Comparison of ENCODE assay signal across 8 cellular contexts in genomic region chr22:50620861-50621490, GRCh38. TPM values are rescaled to one million over a fixed set of nuclear protein-coding genes. Genes with fewer than 3 reads are reported as not detected.
DNase-seq lines count a peak whose midpoint lies in the region; ATAC-seq and TF ChIP-seq lines count a peak whose summit lies in the region.

No MANE protein-coding gene starts in this region.

- no peaks in the 10 kb centered on the region for H3K27me3 Mint-ChIP-seq in memory B cell

- TF ChIP-seq CTCF in GM12864 (IDR thresholded peaks at IDR 0.05; ENCODE audit: low read depth, low read length, missing control alignments) = no peak
- TF ChIP-seq CTCF in Panc1 (IDR thresholded peaks at IDR 0.05) = no peak

- in situ Hi-C loops in Panc1 (cut with HindIII; ENCODE audit: low pct_unique_long_range_greater_than_20kb, low sequenced_read_pairs) = no loop called here

- no peaks in the 10 kb centered on the region for H3K9me3 Mint-ChIP-seq in memory B cell

- CTCF ChIA-PET in Panc1 (lab: Charles Lee) = interaction anchor here (0.6 to 1.4 kb wide), 5 partner anchors 16 to 95 kb away, joined by 3 to 12 read pairs (median 4); partner anchors contain the start of gene SCO2

- H3K36me3 ChIP-seq in Panc1 (ENCODE audit: control insufficient read depth, insufficient read depth, low read length) (no peaks in the 10 kb centered on the region), aorta (ENCODE audit: control insufficient read depth in 1 of 2, insufficient read depth in 2 of 2, low read length in 1 of 2) (no peaks in the 10 kb centered on the region)

- peak; percentile 72 for DNase-seq in GM12864 (ENCODE audit: low read depth)
- DNase-seq in Panc1 (ENCODE audit: low read depth, low spot score) = no peak
- peak; percentile 67 to 71 for DNase-seq in memory B cell (ENCODE audit: low spot score in 2 of 2)
- DNase-seq in aorta = no peak
- DNase-seq in SIG-M5 treated with dmso at 0.1 percent for 504 hours (lab: John Stamatoyannopoulos, UW; ENCODE audit: unreplicated experiment) = no peak
- no peak for DNase-seq in NCI-H526 treated with DMSO at 0.1 percent for 48 hours (lab: John Stamatoyannopoulos, UW)

- H3K4me1 ChIP-seq in Panc1 (ENCODE audit: control insufficient read depth, insufficient read depth, low read length) (peaks cover 7% of the 10 kb centered on the region), aorta (ENCODE audit: control insufficient read depth in 1 of 2, insufficient read depth in 2 of 2, low read length in 2 of 2) (no peaks in the 10 kb centered on the region)

- peak overlapping the region; percentile 92 for H3K4me3 Mint-ChIP-seq in memory B cell

- ATAC-seq in HG02588 (IDR thresholded peaks at IDR 0.05; ENCODE audit: unreplicated experiment) (peak; percentile 23), Panc1 (peak; percentile 19; the same call in 1 of the 2 replicates), memory B cell (ENCODE audit: low read depth) (peak; percentile 62), aorta (ENCODE audit: low FRiP score) (peak; percentile 4)

- H3K27me3 ChIP-seq in Panc1 (ENCODE audit: control insufficient read depth, insufficient read depth, low read length) = no peaks in the 10 kb centered on the region
- H3K27me3 ChIP-seq in aorta (ENCODE audit: control insufficient read depth in 1 of 2, insufficient read depth in 2 of 2, low read length in 1 of 2) = no peaks in the 10 kb centered on the region

- intact Hi-C loops in Panc1 (cut with micrococcal nuclease; ENCODE audit: unreplicated experiment) = no loop called here
- intact Hi-C loops in aorta (cut with DNase I) = no loop called here

- peaks cover 20% of the 10 kb centered on the region for H3K4me1 Mint-ChIP-seq in memory B cell

- no peak overlapping the region for H3K27ac ChIP-seq in Panc1 (ENCODE audit: low read length)
- peak overlapping the region; percentile 81 for H3K27ac ChIP-seq in angular gyrus (ENCODE audit: low read depth, low read length)
- H3K27ac ChIP-seq in aorta (ENCODE audit: low read depth in 1 of 2, low read length in 2 of 2) = no peak overlapping the region

- H3K36me3 Mint-ChIP-seq in memory B cell = no peaks in the 10 kb centered on the region

- H3K4me3 ChIP-seq in GM12864 (ENCODE audit: low read depth, low read length) (peak overlapping the region; percentile 60), Panc1 (ENCODE audit: low read depth in 2 of 2, low read length in 2 of 2) (peak overlapping the region; percentile 28 to 65), aorta (ENCODE audit: low read length in 2 of 2) (no peak overlapping the region)

- BruUV-seq in Panc1 (replicated peaks; lab: Mats Ljungman, UMichigan) = no TSS peak

- 31 to 36% methylated on average over 22 of the region's 22 CpGs for WGBS in aorta, 2 donors

- peak overlapping the region; percentile 98 for H3K27ac Mint-ChIP-seq in memory B cell

- POLR2A ChIA-PET in Panc1 (lab: Charles Lee) = interaction anchor here (0.5 to 0.6 kb wide), 2 partner anchors 25 to 71 kb away, joined by 4 read pairs; no protein-coding TSS in a partner anchor

- H3K9me3 ChIP-seq in Panc1 (ENCODE audit: control insufficient read depth, insufficient read depth, low read depth, low read length) (no peaks in the 10 kb centered on the region), aorta (ENCODE audit: control insufficient read depth, low read length) (no peaks in the 10 kb centered on the region)

RNA-seq across cellular contexts. Expression of gene ARSA, which starts 7.0 kb away (rescaled TPM):
- 43.8 TPM for total RNA-seq in Panc1 (2021; ENCODE audit: unreplicated experiment)
- 39.5 TPM for polyA plus RNA-seq in Panc1 (2012; ENCODE audit: insufficient read length)
- total RNA-seq in aorta = 10 to 100 TPM; 31.4 to 53.5 TPM
- 100 to 1,000 TPM in 1 of 2 donors, 10 to 100 TPM in 1; 15.7 to 120 TPM for polyA plus RNA-seq in aorta

RNA-seq across cellular contexts. Expression of gene MAPK8IP2, which starts 20.4 kb away (rescaled TPM):
- total RNA-seq in Panc1 (2021; ENCODE audit: unreplicated experiment) (38.4 TPM), aorta (under 1 TPM; 0.24 to 0.26 TPM)
- polyA plus RNA-seq in Panc1 (2012; ENCODE audit: insufficient read length) = 40.2 TPM
- polyA plus RNA-seq in aorta = under 1 TPM; under 0.01 to 0.15 TPM

RNA-seq across cellular contexts. Expression of gene CHKB, which starts 38.3 kb away (rescaled TPM):
- total RNA-seq in Panc1 (2021; ENCODE audit: unreplicated experiment) (43.5 TPM), aorta (10 to 100 TPM; 36.5 to 78.8 TPM)
- polyA plus RNA-seq in Panc1 (2012; ENCODE audit: insufficient read length) = 33.1 TPM
- polyA plus RNA-seq in aorta = 100 to 1,000 TPM in 1 of 2 donors, 10 to 100 TPM in 1; 28.4 to 544 TPM

RNA-seq across cellular contexts. Expression of gene CPT1B, which starts 42.7 kb away (rescaled TPM):
- 18.4 TPM for total RNA-seq in Panc1 (2021; ENCODE audit: unreplicated experiment)
- 19.9 TPM for polyA plus RNA-seq in Panc1 (2012; ENCODE audit: insufficient read length)
- 10 to 100 TPM in 1 of 2 donors, 1 to 10 TPM in 1; 3.2 to 11.5 TPM for total RNA-seq in aorta
- 1 to 10 TPM; 3.9 to 6.4 TPM for polyA plus RNA-seq in aorta

RNA-seq across cellular contexts. Expression of gene SHANK3, which starts 51.6 kb away (rescaled TPM):
- total RNA-seq in Panc1 (2021; ENCODE audit: unreplicated experiment) (7.6 TPM), aorta (10 to 100 TPM; 48.6 to 62.9 TPM)
- 6.6 TPM for polyA plus RNA-seq in Panc1 (2012; ENCODE audit: insufficient read length)
- 1 to 10 TPM in 1 of 2 donors, under 1 TPM in 1; 0.63 to 3.2 TPM for polyA plus RNA-seq in aorta

Comparison
In these comparisons a context has a peak if more than half of its experiments do, and no peak if none do; other contexts are left out.
1. DNase-seq: peak in GM12864 (single experiment) and memory B cell (2 of 2); none in Panc1 (single experiment), aorta (0 of 2), SIG-M5 treated with dmso at 0.1 percent for 504 hours (single experiment) and NCI-H526 treated with DMSO at 0.1 percent for 48 hours (single experiment).
2. H3K4me3 ChIP-seq: peak in GM12864 (single experiment) and Panc1 (2 of 2); none in aorta (0 of 2).
3. ATAC-seq: peak in every context shown above with its lines; median percentile 62 in memory B cell; 23 in HG02588; 19 in Panc1; 4 in aorta.
4. RNA of gene MAPK8IP2, which starts 20.4 kb away (total RNA-seq): 38.4 TPM in Panc1 (single experiment); 0.24 to 0.26 TPM in aorta; every median in the first group is over 10 times any median in the second.